In genomic region chr15:36389107-36389506, GRCh38 we compare ENCODE assay signal across 24 cellular contexts.
DNase-seq lines count a peak whose midpoint lies in the region; ATAC-seq, FAIRE-seq and TF ChIP-seq lines count a peak whose summit lies in the region.
"Had no signal": no experiment of that assay in that cellular context is flagged by ENCODE, and none has a peak within 500 bp of the region (broad histone marks: within the 10 kb centered on the region; RNA-seq: fewer than 3 reads in every experiment).

No MANE protein-coding gene starts in this region.

- H3K9me2 ChIP-seq in HCT116 (ENCODE audit: insufficient read depth), result no peaks in the 10 kb centered on the region
- H3K9me2 ChIP-seq in SK-N-SH, result no peaks in the 10 kb centered on the region; the same call in 1 of the 2 replicates
- H3K9me2 ChIP-seq in neural cell (ENCODE audit: insufficient read depth, low read length), result no peaks in the 10 kb centered on the region

- intact Hi-C loops in HCT116 (cut with micrococcal nuclease), result no loop called here
- intact Hi-C loops in Right ventricle myocardium inferior (cut with DNase I), result no loop called here

- TF ChIP-seq EP300 in SK-N-SH (IDR thresholded peaks at IDR 0.05; ENCODE audit: borderline replicate concordance in 1 of 2, low read depth in 1 of 2, low read length in 1 of 2), result peak in 1 of 2 experiments; percentile 31; a peak in 1 of 4 replicates
- no peak for TF ChIP-seq EP300 in neural cell (conservative IDR thresholded peaks at IDR 0.05; ENCODE audit: poor library complexity, severe bottlenecking)

- H3K79me2 ChIP-seq in HCT116 (ENCODE audit: insufficient read depth, low read length), result no peaks in the 10 kb centered on the region
- no peaks in the 10 kb centered on the region for H3K79me2 ChIP-seq in SK-N-SH (ENCODE audit: insufficient read depth)
- H3K79me2 ChIP-seq in neural cell (replicated peaks; ENCODE audit: insufficient read depth, low read length), result no peaks in the 10 kb centered on the region

- H3K4me3 ChIP-seq in HCT116 (replicated peaks in 1 of 2; ENCODE audit: low read depth in 1 of 2, low read length in 2 of 2) (no peak overlapping the region), SK-N-SH (ENCODE audit: low read depth in 2 of 2, low read length in 1 of 2) (no peak overlapping the region), neural cell (ENCODE audit: low read length) (no peak overlapping the region)
- H3K4me3 ChIP-seq: A549; BLaER1 treated with 17β-estradiol and CSF1 and Interleukin-3, amounts not matched to agents 10 nM and 100 nM had no signal

- no peaks in the 10 kb centered on the region for H3K36me3 ChIP-seq in HCT116 (ENCODE audit: control insufficient read depth in 1 of 2, insufficient read depth in 2 of 2, low read length in 2 of 2)
- no peaks in the 10 kb centered on the region for H3K36me3 ChIP-seq in SK-N-SH (replicated peaks in 1 of 2; ENCODE audit: control insufficient read depth in 1 of 2, insufficient read depth in 2 of 2, low read length in 1 of 2)
- no peaks in the 10 kb centered on the region for H3K36me3 ChIP-seq in neural cell (ENCODE audit: insufficient read depth, low read length)
- H3K36me3 ChIP-seq: BE2C; BLaER1 treated with 17β-estradiol and CSF1 and Interleukin-3, amounts not matched to agents 10 nM and 100 nM had no signal

- no peak for FAIRE-seq in RCC 7860 (lab: Jason Lieb, UNC)
- FAIRE-seq: A549, D721Med, GM12891, GM18507 had no signal

- RAD21 ChIA-PET in HCT116 (lab: Charles Lee; ENCODE audit: low non-redundant PET in 1 of 2, low total read pairs in 2 of 2, uncharacterized antibody in 2 of 2, unreplicated experiment in 2 of 2), result no interaction called here

- H3K27ac ChIP-seq in HCT116 (ENCODE audit: low read depth, low read length) (no peak overlapping the region), SK-N-SH (ENCODE audit: low read depth in 2 of 2, low read length in 1 of 2) (no peak overlapping the region), neural cell (ENCODE audit: low read length) (no peak overlapping the region)
- H3K27ac ChIP-seq: A549; BLaER1 treated with 17β-estradiol and CSF1 and Interleukin-3, amounts not matched to agents 10 nM and 100 nM had no signal

- DNase-seq in EH (ENCODE audit: low read depth) (peak; percentile 21), HCT116 (ENCODE audit: low read depth, low spot score) (no peak), SK-N-SH (peak; percentile 42), NCI-H1436 (lab: John Stamatoyannopoulos, UW) (no peak), Right ventricle myocardium inferior (ENCODE audit: missing footprints) (no peak), RCC 7860 (ENCODE audit: low spot score) (no peak)
- DNase-seq: 8988T; ACHN; AML-193; BE2C; CD4-positive, alpha-beta T cell; CD8-positive, alpha-beta memory T cell; DMS 273 treated with DMSO at 0.1 percent for 48 hours; DMS79; GF-D8; GOT3; H7; HCEC 1CT had no signal

- POLR2A ChIA-PET in HCT116 (lab: Charles Lee), result no interaction called here
- POLR2A ChIA-PET in SK-N-SH (lab: Yijun Ruan, JAX), result no interaction called here

- H4K20me1 ChIP-seq in HCT116 (ENCODE audit: insufficient read depth) (no peaks in the 10 kb centered on the region), SK-N-SH (ENCODE audit: insufficient read depth) (no peaks in the 10 kb centered on the region), neural cell (ENCODE audit: insufficient read depth) (no peaks in the 10 kb centered on the region)
- H4K20me1 ChIP-seq: BLaER1 treated with 17β-estradiol and CSF1 and Interleukin-3, amounts not matched to agents 10 nM and 100 nM had no signal

- TF ChIP-seq POLR2A in HCT116 (IDR thresholded peaks at IDR 0.05; ENCODE audit: borderline replicate concordance, extremely low read depth, insufficient read depth, insufficient read length), result no peak

- no TSS peak for BruUV-seq in HCT116 (replicated peaks; lab: Mats Ljungman, UMichigan)

- H3K4me2 ChIP-seq in HCT116 (ENCODE audit: low read length), result no peak overlapping the region
- no peak overlapping the region for H3K4me2 ChIP-seq in SK-N-SH
- H3K4me2 ChIP-seq in neural cell (ENCODE audit: low read length), result no peak overlapping the region
- H3K4me2 ChIP-seq: A549; BLaER1 treated with 17β-estradiol and CSF1 and Interleukin-3, amounts not matched to agents 10 nM and 100 nM had no signal

- H3F3A ChIP-seq in SK-N-SH (replicated peaks; ENCODE audit: insufficient read depth), result no peaks in the 10 kb centered on the region
- no peaks in the 10 kb centered on the region for H3F3A ChIP-seq in neural cell (ENCODE audit: insufficient read depth, low read length, poor library complexity, severe bottlenecking)

- CTCF ChIA-PET in HCT116 (lab: Charles Lee) (no interaction called here), SK-N-SH (lab: Yijun Ruan, JAX) (no interaction called here)

- H3K4me1 ChIP-seq in HCT116 (ENCODE audit: control insufficient read depth in 1 of 2, insufficient read depth in 2 of 2, low read length in 2 of 2) (peaks cover 0 to 6% of the 10 kb centered on the region in 2 experiments; a peak in 2 of 4 replicates), SK-N-SH (ENCODE audit: control insufficient read depth in 1 of 2, insufficient read depth in 2 of 2, low read depth in 1 of 2, low read length in 1 of 2) (peaks cover 0 to 5% of the 10 kb centered on the region in 2 experiments; a peak in 2 of 4 replicates)
- H3K4me1 ChIP-seq: A549; BE2C; BLaER1 treated with 17β-estradiol and CSF1 and Interleukin-3, amounts not matched to agents 10 nM and 100 nM had no signal

- TF ChIP-seq RAD21 in HCT116 (IDR thresholded peaks at IDR 0.05; ENCODE audit: low read depth) (no peak), SK-N-SH (IDR thresholded peaks at IDR 0.05; ENCODE audit: low read length) (no peak), neural cell (conservative IDR thresholded peaks at IDR 0.05) (no peak)

- peak overlapping the region; percentile 55 for H2AFZ ChIP-seq in HCT116 (ENCODE audit: low read depth, low read length, poor library complexity, severe bottlenecking)
- H2AFZ ChIP-seq in SK-N-SH (ENCODE audit: low read depth), result no peak overlapping the region
- H2AFZ ChIP-seq in neural cell (ENCODE audit: low read depth, low read length), result no peak overlapping the region

- ATAC-seq in HCT116 (no peak), Right ventricle myocardium inferior (no peak)
- ATAC-seq: A549 had no signal

- H3K9me3 ChIP-seq in HCT116 (ENCODE audit: control insufficient read depth in 1 of 2, insufficient read depth in 1 of 2, low read depth in 1 of 2, low read length in 2 of 2), result no peaks in the 10 kb centered on the region
- H3K9me3 ChIP-seq in SK-N-SH, result no peaks in the 10 kb centered on the region
- H3K9me3 ChIP-seq in neural cell (ENCODE audit: low read length), result no peaks in the 10 kb centered on the region
- H3K9me3 ChIP-seq: A549; BE2C; BLaER1 treated with 17β-estradiol and CSF1 and Interleukin-3, amounts not matched to agents 10 nM and 100 nM had no signal

- TF ChIP-seq CTCF in HCT116 (IDR thresholded peaks at IDR 0.05 in 2 of 3, conservative IDR thresholded peaks at IDR 0.05 in 1 of 3; ENCODE audit: borderline replicate concordance in 1 of 3, insufficient read depth in 1 of 3, low read depth in 2 of 3, low read length in 2 of 3) (no peak), SK-N-SH (IDR thresholded peaks at IDR 0.05) (no peak), neural cell (IDR thresholded peaks at IDR 0.05; ENCODE audit: poor library complexity, severe bottlenecking) (no peak)

- no peaks in the 10 kb centered on the region for H3K27me3 ChIP-seq in HCT116 (ENCODE audit: insufficient read depth, low read length)
- H3K27me3 ChIP-seq in SK-N-SH (ENCODE audit: insufficient read depth), result no peaks in the 10 kb centered on the region
- no peaks in the 10 kb centered on the region for H3K27me3 ChIP-seq in neural cell (ENCODE audit: insufficient read depth, low read depth, low read length)
- H3K27me3 ChIP-seq: BE2C; BLaER1 treated with 17β-estradiol and CSF1 and Interleukin-3, amounts not matched to agents 10 nM and 100 nM had no signal

- H3K9ac ChIP-seq in HCT116 (ENCODE audit: low read length) (no peak overlapping the region), SK-N-SH (no peak overlapping the region), neural cell (ENCODE audit: low read length) (no peak overlapping the region)
- H3K9ac ChIP-seq: BLaER1 treated with 17β-estradiol and CSF1 and Interleukin-3, amounts not matched to agents 10 nM and 100 nM had no signal

TF ChIP-seq in HCT116, 20 proteins besides CTCF, POLR2A, EP300 and RAD21 (continues in another document):
- TF ChIP-seq ELF1 (IDR thresholded peaks at IDR 0.05; ENCODE audit: borderline replicate concordance, low read depth), result no peak
- no peak for TF ChIP-seq POLR2AphosphoS5 (IDR thresholded peaks at IDR 0.05; ENCODE audit: low read depth, low read length)
- no peak for TF ChIP-seq SP1 (IDR thresholded peaks at IDR 0.05; ENCODE audit: low read depth)
- TF ChIP-seq TCF7L2 (IDR thresholded peaks at IDR 0.05; ENCODE audit: borderline replicate concordance, extremely low read depth, insufficient read depth, insufficient read length), result no peak
- TF ChIP-seq SIN3A (IDR thresholded peaks at IDR 0.05; ENCODE audit: low read depth), result no peak

TF ChIP-seq in SK-N-SH, 30 proteins besides CTCF, POLR2A, EP300 and RAD21:
- TF ChIP-seq GATA2 (CRISPR knock-in tag; IDR thresholded peaks at IDR 0.05) (peak; percentile 51; the same call in 1 of the 2 replicates), RCOR1 (IDR thresholded peaks at IDR 0.05; ENCODE audit: low read length) (peak; percentile 64; the same call in 1 of the 2 replicates), RXRA (IDR thresholded peaks at IDR 0.05; ENCODE audit: borderline replicate concordance, low read depth) (no peak)

Comparison
In these comparisons a context has a peak if more than half of its experiments do, and no peak if none do; other contexts are left out.
1. DNase-seq: peak in EH (single experiment) and SK-N-SH (single experiment); none in HCT116 (single experiment), NCI-H1436 (single experiment), Right ventricle myocardium inferior (single experiment) and RCC 7860 (single experiment).